28 cellular contexts compared by ENCODE assay signal in genomic region chr6:121810346-121811032, GRCh38.
"Had no signal": no experiment of that assay in that cellular context is flagged by ENCODE, and none has a peak within 500 bp of the region (broad histone marks: within the 10 kb centered on the region; RNA-seq: fewer than 3 reads in every experiment).

No MANE protein-coding gene starts in this region.

- H3K27me3 ChIP-seq: breast epithelium, spleen, suprapubic skin, tibial nerve had no signal

- H3K4me1 Mint-ChIP-seq: activated CD4-positive, alpha-beta memory T cell treated with anti-CD3 and anti-CD28 coated beads, Interleukin-2, amount 10 ng/mL, durations not matched to agents 7 days and 5 days; activated CD4-positive, alpha-beta T cell treated with anti-CD3 and anti-CD28 coated beads, Interleukin-2, amount 10 ng/mL, durations not matched to agents 7 days and 5 days; activated T-helper 17 cell treated with anti-CD3 and anti-CD28 coated beads, Interleukin-2, amount 50 U/mL, for 72 hours; naive B cell had no signal

- H3K4me3 Mint-ChIP-seq: activated CD4-positive, alpha-beta memory T cell treated with anti-CD3 and anti-CD28 coated beads, Interleukin-2, amount 10 ng/mL, durations not matched to agents 7 days and 5 days; activated CD4-positive, alpha-beta T cell treated with anti-CD3 and anti-CD28 coated beads, Interleukin-2, amount 10 ng/mL, durations not matched to agents 7 days and 5 days; activated T-cell treated with anti-CD3 and anti-CD28 coated beads, Interleukin-2, amount 50 U/mL, for 24 hours; activated T-helper 17 cell treated with anti-CD3 and anti-CD28 coated beads, Interleukin-2, amount 50 U/mL, for 72 hours; naive B cell; nephron progenitor cell; T-helper 1 cell treated with Interleukin-12 subunit alpha and Interleukin-12 subunit beta and Interleukin-4 antibody, amounts not matched to agents 30 μg/mL and 1 μg/mL, for 36 hours had no signal

- H3K36me3 ChIP-seq: breast epithelium, spleen, suprapubic skin, tibial nerve had no signal

- H3K4me1 ChIP-seq: breast epithelium, spleen, suprapubic skin, tibial nerve had no signal

- ATAC-seq: activated T-helper 17 cell treated with anti-CD3 and anti-CD28 coated beads, Interleukin-2, amount 50 U/mL, for 72 hours; left cardiac atrium; left ventricle myocardium superior; right cardiac atrium had no signal

- H3K36me3 Mint-ChIP-seq: naive B cell had no signal

- DNase-seq: activated CD4-positive, alpha-beta memory T cell treated with anti-CD3 and anti-CD28 coated beads, Interleukin-2, amount 10 ng/mL, durations not matched to agents 7 days and 5 days; activated CD4-positive, alpha-beta T cell treated with anti-CD3 and anti-CD28 coated beads for 1 hour; activated CD4-positive, alpha-beta T cell treated with anti-CD3 and anti-CD28 coated beads, Interleukin-2, amount 10 ng/mL, durations not matched to agents 7 days and 5 days; activated CD8-positive, alpha-beta memory T cell treated with anti-CD3 and anti-CD28 coated beads, Interleukin-2, amount 50 U/mL, for 48 hours; activated gamma-delta T cell treated with Interleukin-2 at 50 U/mL for 16 hours; activated naive CD4-positive, alpha-beta T cell treated with anti-CD3 and anti-CD28 coated beads, Interleukin-2, amount 50 U/mL, for 16 hours; activated T-cell treated with anti-CD3 and anti-CD28 coated beads, Interleukin-2, amount 50 U/mL, for 24 hours; amygdala; central memory CD4-positive, alpha-beta T cell; dermis blood vessel endothelial cell; effector memory CD4-positive, alpha-beta T cell; foreskin fibroblast; head of caudate nucleus; hippocampal formation; left cardiac atrium; left ventricle myocardium superior; naive B cell; nephron progenitor cell; right cardiac atrium; spleen; stimulated activated naive CD4-positive, alpha-beta T cell; SW 1271; T1000 had no signal

- H3K4me3 ChIP-seq: breast epithelium, spleen, suprapubic skin, tibial nerve had no signal

- H3K9me3 Mint-ChIP-seq: activated CD4-positive, alpha-beta memory T cell treated with anti-CD3 and anti-CD28 coated beads, Interleukin-2, amount 10 ng/mL, durations not matched to agents 7 days and 5 days; activated CD4-positive, alpha-beta T cell treated with anti-CD3 and anti-CD28 coated beads, Interleukin-2, amount 10 ng/mL, durations not matched to agents 7 days and 5 days; activated T-cell treated with anti-CD3 and anti-CD28 coated beads, Interleukin-2, amount 50 U/mL, for 24 hours; activated T-helper 17 cell treated with anti-CD3 and anti-CD28 coated beads, Interleukin-2, amount 50 U/mL, for 72 hours; naive B cell; T-helper 1 cell treated with Interleukin-12 subunit alpha and Interleukin-12 subunit beta and Interleukin-4 antibody, amounts not matched to agents 30 μg/mL and 1 μg/mL, for 36 hours had no signal

- H3K9me3 ChIP-seq: breast epithelium, spleen, suprapubic skin, tibial nerve had no signal

- H3K27ac Mint-ChIP-seq: activated CD4-positive, alpha-beta memory T cell treated with anti-CD3 and anti-CD28 coated beads, Interleukin-2, amount 10 ng/mL, durations not matched to agents 7 days and 5 days; activated CD4-positive, alpha-beta T cell treated with anti-CD3 and anti-CD28 coated beads, Interleukin-2, amount 10 ng/mL, durations not matched to agents 7 days and 5 days; activated T-cell treated with anti-CD3 and anti-CD28 coated beads, Interleukin-2, amount 50 U/mL, for 24 hours; activated T-helper 17 cell treated with anti-CD3 and anti-CD28 coated beads, Interleukin-2, amount 50 U/mL, for 72 hours; naive B cell; T-helper 1 cell treated with Interleukin-12 subunit alpha and Interleukin-12 subunit beta and Interleukin-4 antibody, amounts not matched to agents 30 μg/mL and 1 μg/mL, for 36 hours had no signal

- H3K27me3 Mint-ChIP-seq: activated CD4-positive, alpha-beta memory T cell treated with anti-CD3 and anti-CD28 coated beads, Interleukin-2, amount 10 ng/mL, durations not matched to agents 7 days and 5 days; activated CD4-positive, alpha-beta T cell treated with anti-CD3 and anti-CD28 coated beads, Interleukin-2, amount 10 ng/mL, durations not matched to agents 7 days and 5 days; activated T-cell treated with anti-CD3 and anti-CD28 coated beads, Interleukin-2, amount 50 U/mL, for 24 hours; activated T-helper 17 cell treated with anti-CD3 and anti-CD28 coated beads, Interleukin-2, amount 50 U/mL, for 72 hours; naive B cell had no signal

- H3K27ac ChIP-seq: breast epithelium, spleen, suprapubic skin, tibial nerve had no signal
